8 cellular contexts compared by ENCODE assay signal in genomic region chr1:159925713-159926066, GRCh38. TPM values are rescaled to one million over a fixed set of nuclear protein-coding genes. Genes with fewer than 3 reads are reported as not detected.
A peak's percentile ranks its signal among the peaks of the same experiment; 100 is the strongest.
DNase-seq lines count a peak whose midpoint lies in the region; ATAC-seq and TF ChIP-seq lines count a peak whose summit lies in the region.

No MANE protein-coding gene starts in this region.

- H3K4me3 ChIP-seq in spleen: peak overlapping the region; percentile 76 to 100 (median 94)

- no peak for TF ChIP-seq CTCF in WTC11 (IDR thresholded peaks at IDR 0.05)
- no peak for TF ChIP-seq CTCF in spleen (IDR thresholded peaks at IDR 0.05 in 8 of 11, conservative IDR thresholded peaks at IDR 0.05 in 3 of 11)

- no peaks in the 10 kb centered on the region for H3K9me3 ChIP-seq in spleen

- DNase-seq in SKM-1 treated with dmso at 0.1 percent for 144 hours (lab: John Stamatoyannopoulos, UW; ENCODE audit: unreplicated experiment) (peak; percentile 81), SKM-1 (lab: John Stamatoyannopoulos, UW; ENCODE audit: unreplicated experiment) (no peak), WTC11 (ENCODE audit: low spot score) (no peak), left ventricle myocardium superior (no peak), spleen (peak; percentile 85), COLO829 (ENCODE audit: low spot score) (no peak), DMS153 (lab: John Stamatoyannopoulos, UW) (no peak)

- CTCF ChIA-PET in WTC11 (lab: Charles Lee): interaction anchor here (1.1 to 5.9 kb wide), 6 partner anchors 11 to 127 kb away, joined by 4 to 64 read pairs (median 6); partner anchors contain the start of gene IGSF9

- H3K27ac ChIP-seq in spleen: peak overlapping the region; percentile 85 to 97 (median 95)

- no peaks in the 10 kb centered on the region for H3K9me3 Mint-ChIP-seq in WTC11

- WGBS in spleen, 5 donors: 6 to 12% (median 10%) methylated on average over 8 of the region's 8 CpGs

- peaks cover 18% of the 10 kb centered on the region for H3K27me3 Mint-ChIP-seq in WTC11 (ENCODE audit: low read depth)

- ATAC-seq in HG02970 (IDR thresholded peaks at IDR 0.05; ENCODE audit: low FRiP score, unreplicated experiment): peak; percentile 1
- peak; percentile 1; the same call in 1 of the 2 replicates for ATAC-seq in WTC11
- peak; percentile 1 for ATAC-seq in left ventricle myocardium superior

- POLR2A ChIA-PET in WTC11 (lab: Charles Lee): interaction anchor here (0.9 to 1.6 kb wide), 3 partner anchors 12 to 31 kb away, joined by 3 to 9 read pairs (median 3); partner anchors contain the start of gene CFAP45

- H3K4me1 ChIP-seq in spleen: peaks cover 31 to 73% (median 47%) of the 10 kb centered on the region in 6 donors

- H3K36me3 ChIP-seq in spleen: peaks cover 0 to 6% (median 1%) of the 10 kb centered on the region in 6 donors

- H3K4me1 Mint-ChIP-seq in WTC11: peaks cover 37% of the 10 kb centered on the region

- H3K4me3 Mint-ChIP-seq in WTC11: peak overlapping the region; percentile 85

- H3K27me3 ChIP-seq in spleen (replicated peaks in 1 of 7): no peaks in the 10 kb centered on the region

- TF ChIP-seq POLR2A in spleen (IDR thresholded peaks at IDR 0.05): no peak

- intact Hi-C loops in left ventricle myocardium superior (cut with micrococcal nuclease) (no loop called here), spleen (cut with DNase I; ENCODE audit: low total_unique reads) (no loop called here)

- peaks cover 17% of the 10 kb centered on the region for H3K36me3 Mint-ChIP-seq in WTC11

- H3K27ac Mint-ChIP-seq in WTC11: no peak overlapping the region

TF ChIP-seq in WTC11, 78 proteins besides CTCF, POLR2A, EP300 and RAD21 (continues in another document):
- TF ChIP-seq ZBTB43 (CRISPR knock-in tag; IDR thresholded peaks at IDR 0.05) (no peak), EMX1 (CRISPR knock-in tag; IDR thresholded peaks at IDR 0.05) (no peak), ZNF425 (CRISPR knock-in tag; conservative IDR thresholded peaks at IDR 0.05) (no peak), TP53 (CRISPR knock-in tag; IDR thresholded peaks at IDR 0.05) (no peak), OVOL2 (CRISPR knock-in tag; IDR thresholded peaks at IDR 0.05; ENCODE audit: borderline replicate concordance) (no peak), PRDM15 (CRISPR knock-in tag; IDR thresholded peaks at IDR 0.05) (no peak), ATF2 (CRISPR knock-in tag; IDR thresholded peaks at IDR 0.05; ENCODE audit: borderline replicate concordance, low read depth) (no peak), ZNF232 (CRISPR knock-in tag; IDR thresholded peaks at IDR 0.05) (no peak)
- TF ChIP-seq, protein P1, sequence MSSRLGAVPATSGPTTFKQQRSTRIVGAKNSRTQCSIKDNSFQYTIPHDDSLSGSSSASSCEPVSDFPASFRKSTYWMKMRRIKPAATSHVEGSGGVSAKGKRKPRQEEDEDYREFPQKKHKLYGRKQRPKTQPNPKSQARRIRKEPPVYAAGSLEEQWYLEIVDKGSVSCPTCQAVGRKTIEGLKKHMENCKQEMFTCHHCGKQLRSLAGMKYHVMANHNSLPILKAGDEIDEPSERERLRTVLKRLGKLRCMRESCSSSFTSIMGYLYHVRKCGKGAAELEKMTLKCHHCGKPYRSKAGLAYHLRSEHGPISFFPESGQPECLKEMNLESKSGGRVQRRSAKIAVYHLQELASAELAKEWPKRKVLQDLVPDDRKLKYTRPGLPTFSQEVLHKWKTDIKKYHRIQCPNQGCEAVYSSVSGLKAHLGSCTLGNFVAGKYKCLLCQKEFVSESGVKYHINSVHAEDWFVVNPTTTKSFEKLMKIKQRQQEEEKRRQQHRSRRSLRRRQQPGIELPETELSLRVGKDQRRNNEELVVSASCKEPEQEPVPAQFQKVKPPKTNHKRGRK (CRISPR knock-in tag; IDR thresholded peaks at IDR 0.05; ENCODE audit: borderline replicate concordance): no peak
- TF ChIP-seq, protein P2, sequence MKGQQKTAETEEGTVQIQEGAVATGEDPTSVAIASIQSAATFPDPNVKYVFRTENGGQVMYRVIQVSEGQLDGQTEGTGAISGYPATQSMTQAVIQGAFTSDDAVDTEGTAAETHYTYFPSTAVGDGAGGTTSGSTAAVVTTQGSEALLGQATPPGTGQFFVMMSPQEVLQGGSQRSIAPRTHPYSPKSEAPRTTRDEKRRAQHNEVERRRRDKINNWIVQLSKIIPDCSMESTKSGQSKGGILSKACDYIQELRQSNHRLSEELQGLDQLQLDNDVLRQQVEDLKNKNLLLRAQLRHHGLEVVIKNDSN (CRISPR knock-in tag; IDR thresholded peaks at IDR 0.05): peak; percentile 67

RNA-seq across cellular contexts. Expression of gene TAGLN2, which starts 0.4 kb away (rescaled TPM):
- total RNA-seq in WTC11 (2021) (66.9 to 75.3 TPM (median 73.3 TPM) in 3 replicates), left ventricle myocardium superior (104 TPM), spleen (100 to 1,000 TPM; 341 to 505 (median 407) TPM)
- polyA plus RNA-seq in spleen: 100 to 1,000 TPM; 351 to 525 (median 475) TPM

RNA-seq across cellular contexts. Expression of gene IGSF9, which starts 19.7 kb away (rescaled TPM):
- total RNA-seq in WTC11 (2021) (16.4 to 19.4 TPM (median 18.8 TPM) in 3 replicates), left ventricle myocardium superior (0.79 TPM), spleen (1 to 10 TPM in 4 of 7 donors, under 1 TPM in 3; 0.64 to 2.1 (median 1.1) TPM)
- polyA plus RNA-seq in spleen: under 1 TPM; 0.12 to 0.80 (median 0.46) TPM

RNA-seq across cellular contexts. Expression of gene CFAP45, which starts 25.7 kb away (rescaled TPM):
- total RNA-seq in WTC11 (2021) (0.27 to 0.48 TPM (median 0.48 TPM) in 3 replicates), left ventricle myocardium superior (1.7 TPM), spleen (1 to 10 TPM; 1.1 to 3.0 (median 2.0) TPM)
- 1 to 10 TPM in 2 of 3 donors, under 1 TPM in 1; 0.58 to 2.8 (median 1.2) TPM for polyA plus RNA-seq in spleen

RNA-seq across cellular contexts. Expression of gene SLAMF9, which starts 28.3 kb away (rescaled TPM):
- total RNA-seq in WTC11 (2021) (not detected in 3 replicates), left ventricle myocardium superior (not detected), spleen (1 to 10 TPM in 1 of 7 donors, under 1 TPM in 2, not detected in 4; 0.67 to 1.3 (median 0.89) TPM)
- under 1 TPM; 0.14 to 0.26 (median 0.22) TPM for polyA plus RNA-seq in spleen

Comparison
In these comparisons a context has a peak if more than half of its experiments do, and no peak if none do; other contexts are left out.
1. DNase-seq: peak in SKM-1 treated with dmso at 0.1 percent for 144 hours (single experiment) and spleen (single experiment); none in SKM-1 (single experiment), WTC11 (single experiment), left ventricle myocardium superior (single experiment), COLO829 (single experiment) and DMS153 (single experiment).
2. Peak in every context shown above with its lines, with median percentiles within 50 percentile points of each other: ATAC-seq.